8 cellular contexts compared by ENCODE assay signal in genomic region chr3:42871-43744, GRCh38.
DNase-seq lines count a peak whose midpoint lies in the region; FAIRE-seq and TF ChIP-seq lines count a peak whose summit lies in the region.
"Not testable (repeated sequence)": the region's sequence is repeated elsewhere in the genome, so short reads cannot be mapped to it uniquely, and the experiment has no call there.

No MANE protein-coding gene starts in this region.

- not testable (repeated sequence) for TF ChIP-seq POLR2A in adrenal gland (IDR thresholded peaks at IDR 0.05)

- not testable (repeated sequence) for H3K4me1 Mint-ChIP-seq in nephron

- DNase-seq in GM12865 (ENCODE audit: low read depth) (peak; percentile 15), GM23248 (peak; percentile 22), LoVo (ENCODE audit: low spot score) (peak; percentile 2), NCI-H69 (lab: John Stamatoyannopoulos, UW) (peak; percentile 34), frontal cortex (ENCODE audit: low spot score in 2 of 2) (peak in 1 of 2 donors; percentile 5)
- not testable (repeated sequence) for DNase-seq in adrenal gland

- H2AFZ ChIP-seq in GM23248: not testable (repeated sequence)

- not testable (repeated sequence) for H3F3A ChIP-seq in GM23248 (ENCODE audit: insufficient read depth)

- not testable (repeated sequence) for H3K4me1 ChIP-seq in GM23248 (ENCODE audit: insufficient read depth); adrenal gland (replicated peaks in 1 of 2)

- intact Hi-C loops in adrenal gland (cut with DNase I): not testable (repeated sequence)

- H3K79me2 ChIP-seq in GM23248 (ENCODE audit: insufficient read depth): not testable (repeated sequence)

- not testable (repeated sequence) for H3K4me3 Mint-ChIP-seq in nephron

- H3K27me3 ChIP-seq in GM23248 (replicated peaks; ENCODE audit: insufficient read depth); adrenal gland: not testable (repeated sequence)

- in situ Hi-C loops in GM23248 (cut with MboI): not testable (repeated sequence)

- 23 to 27% methylated on average over 9 of the region's 9 CpGs for WGBS in GM23248 (ENCODE audit: low coverage in 1 of 2, low lambda C conversion rate in 2 of 2, missing lambda C conversion rate in 2 of 2), 2 experiments
- WGBS in adrenal gland, 4 donors: 36 to 48% (median 41%) methylated on average over 9 of the region's 9 CpGs

- H3K9ac ChIP-seq in GM23248: not testable (repeated sequence)

- not testable (repeated sequence) for H3K27ac ChIP-seq in 22Rv1, GM23248, adrenal gland

- H3K36me3 ChIP-seq in GM23248 (ENCODE audit: low read depth); adrenal gland (replicated peaks in 1 of 2): not testable (repeated sequence)

- not testable (repeated sequence) for H3K9me3 Mint-ChIP-seq in nephron

- not testable (repeated sequence) for H3K27me3 Mint-ChIP-seq in nephron (ENCODE audit: low read depth)

- H4K20me1 ChIP-seq in GM23248 (ENCODE audit: insufficient read depth): not testable (repeated sequence)

- H3K9me2 ChIP-seq in GM23248 (ENCODE audit: insufficient read depth): not testable (repeated sequence)

- peak; percentile 88 for FAIRE-seq in frontal cortex (lab: Jason Lieb, UNC)

- not testable (repeated sequence) for H3K9me3 ChIP-seq in GM23248 (ENCODE audit: low read depth); adrenal gland (replicated peaks in 1 of 3)

- H3K4me3 ChIP-seq in GM12865 (ENCODE audit: low read depth, low read length); GM23248; adrenal gland: not testable (repeated sequence)

- H3K4me2 ChIP-seq in GM23248 (ENCODE audit: unreplicated experiment): not testable (repeated sequence)

- not testable (repeated sequence) for H3K27ac Mint-ChIP-seq in nephron

- TF ChIP-seq CTCF in 22Rv1 (IDR thresholded peaks at IDR 0.05) (peak; percentile 68), GM12865 (IDR thresholded peaks at IDR 0.05; ENCODE audit: insufficient read depth, low read depth, low read length, missing control alignments) (peak; percentile 17), adrenal gland (IDR thresholded peaks at IDR 0.05) (peak in 5 of 6 experiments; percentile 7 to 48 (median 34)), nephron (IDR thresholded peaks at IDR 0.05; ENCODE audit: unreplicated experiment in 3 of 3) (peak; percentile 56 to 70 (median 66))

- not testable (repeated sequence) for H3K36me3 Mint-ChIP-seq in nephron (ENCODE audit: low read depth)

Comparison
In these comparisons a context has a peak if more than half of its experiments do, and no peak if none do; other contexts are left out.
1. CTCF ChIP-seq: peak in every context shown above with its lines; median percentile 68 in 22Rv1; 66 in nephron; 34 in adrenal gland; 17 in GM12865.